In genomic region chr6:13795041-13795748, GRCh38 we compare ENCODE assay signal across 8 cellular contexts. TPM values are rescaled to one million over a fixed set of nuclear protein-coding genes. Genes with fewer than 3 reads are reported as not detected.
DNase-seq lines count a peak whose midpoint lies in the region; ATAC-seq, FAIRE-seq and TF ChIP-seq lines count a peak whose summit lies in the region.

No MANE protein-coding gene starts in this region.

- dilution Hi-C loops in endothelial cell of umbilical vein (cut with MboI; ENCODE audit: extremely low pct_ligation_motif_present, low sequenced_read_pairs): no loop called here

- no peak overlapping the region for H3K4me2 ChIP-seq in endothelial cell of umbilical vein (ENCODE audit: insufficient read depth, low read length)

- peak overlapping the region; percentile 38 for H3K27ac ChIP-seq in endothelial cell of umbilical vein (ENCODE audit: insufficient read depth, low read depth, low read length)

- ATAC-seq in mucosa of descending colon: peak; percentile 94

- no peak for TF ChIP-seq POLR2A in endothelial cell of umbilical vein (IDR thresholded peaks at IDR 0.05; ENCODE audit: low read depth, low read length)

- H3K4me1 ChIP-seq in endothelial cell of umbilical vein (ENCODE audit: control insufficient read depth, extremely low read depth, insufficient read depth, low read length) (peaks cover 10% of the 10 kb centered on the region), mucosa of descending colon (ENCODE audit: low read depth) (no peaks in the 10 kb centered on the region)

- POLR2A ChIA-PET in endothelial cell of umbilical vein (lab: Charles Lee): no interaction called here

- no peaks in the 10 kb centered on the region for H4K20me1 ChIP-seq in endothelial cell of umbilical vein (replicated peaks; ENCODE audit: control insufficient read depth, extremely low read depth, insufficient read depth, low read length)

- H3K36me3 ChIP-seq in endothelial cell of umbilical vein (ENCODE audit: control insufficient read depth in 2 of 2, extremely low read depth in 1 of 2, insufficient read depth in 2 of 2, low read length in 2 of 2) (peaks cover 0 to 3% of the 10 kb centered on the region in 2 experiments), mucosa of descending colon (ENCODE audit: low read depth) (peaks cover 7% of the 10 kb centered on the region)

- DNase-seq in COLO829 (ENCODE audit: low spot score) (peak; percentile 75), GM20000 (ENCODE audit: low spot score) (peak; percentile 78), HPDE6-E6E7 (ENCODE audit: extremely low spot score) (peak; percentile 60), NOMO-1 treated with DMSO at 0.1 percent for 48 hours (lab: John Stamatoyannopoulos, UW; ENCODE audit: unreplicated experiment) (peak; percentile 84), endothelial cell of umbilical vein (ENCODE audit: low read depth, low spot score) (peak; percentile 75), mucosa of descending colon (peak; percentile 67 to 92 (median 82))
- peak; percentile 67 to 70 for DNase-seq in activated CD8-positive, alpha-beta memory T cell treated with anti-CD3 and anti-CD28 coated beads for 4 hours (ENCODE audit: low read depth in 2 of 2)
- peak; percentile 67 to 86 for DNase-seq in stimulated activated CD8-positive, alpha-beta memory T cell treated with anti-CD3 and anti-CD28 coated beads, Interleukin-4, amount 100 ng/mL, for 4 hours (ENCODE audit: low read depth in 2 of 2, low spot score in 1 of 2)

- no peaks in the 10 kb centered on the region for H3K9me1 ChIP-seq in endothelial cell of umbilical vein (replicated peaks; ENCODE audit: control insufficient read depth, extremely low read depth, insufficient read depth, low read length)

- no peaks in the 10 kb centered on the region for H3K79me2 ChIP-seq in endothelial cell of umbilical vein (ENCODE audit: control insufficient read depth, insufficient read depth, low read length)

- no peaks in the 10 kb centered on the region for H3K9me3 ChIP-seq in endothelial cell of umbilical vein (replicated peaks; ENCODE audit: control insufficient read depth, insufficient read depth, low read length)
- no peaks in the 10 kb centered on the region for H3K9me3 ChIP-seq in mucosa of descending colon

- CTCF ChIA-PET in endothelial cell of umbilical vein (lab: Charles Lee): interaction anchor here (0.6 to 2.7 kb wide), 15 partner anchors 8 to 1056 kb away, joined by 3 to 22 read pairs (median 4); no protein-coding TSS in a partner anchor

- no peak overlapping the region for H2AFZ ChIP-seq in endothelial cell of umbilical vein (ENCODE audit: low read depth, low read length)

- BruUV-seq in endothelial cell of umbilical vein (replicated peaks; lab: Mats Ljungman, UMichigan): no TSS peak

- H3K9ac ChIP-seq in endothelial cell of umbilical vein (replicated peaks; ENCODE audit: extremely low read depth, insufficient read depth, low read length): no peak overlapping the region

- no peaks in the 10 kb centered on the region for H3K27me3 ChIP-seq in endothelial cell of umbilical vein (ENCODE audit: control insufficient read depth in 2 of 2, insufficient read depth in 2 of 2, low read length in 2 of 2)

- peak; percentile 83 for FAIRE-seq in endothelial cell of umbilical vein (lab: Jason Lieb, UNC)

- intact Hi-C loops in endothelial cell of umbilical vein (cut with micrococcal nuclease): loop anchor here (1.0 to 10.0 kb wide), 7 partner anchors 19 to 349 kb away; partner anchors contain the start of genes MCUR1 and SIRT5
- intact Hi-C loops in mucosa of descending colon (cut with DNase I, micrococcal nuclease): no loop called here

- peak; percentile 83 for TF ChIP-seq CTCF in GM20000 (IDR thresholded peaks at IDR 0.05; ENCODE audit: extremely low read depth, missing control alignments)
- TF ChIP-seq CTCF in endothelial cell of umbilical vein (IDR thresholded peaks at IDR 0.05; ENCODE audit: extremely low read depth in 1 of 2, insufficient read depth in 1 of 2, low read depth in 1 of 2, low read length in 2 of 2): peak; percentile 89 to 96
- TF ChIP-seq CTCF in mucosa of descending colon (IDR thresholded peaks at IDR 0.05): peak; percentile 79

- H3K4me3 ChIP-seq in endothelial cell of umbilical vein (replicated peaks in 1 of 3; ENCODE audit: insufficient read depth in 1 of 3, low read depth in 1 of 3, low read length in 3 of 3) (no peak overlapping the region), mucosa of descending colon (no peak overlapping the region)

TF ChIP-seq in endothelial cell of umbilical vein, 7 proteins besides CTCF, POLR2A, EP300 and RAD21:
- no peak for TF ChIP-seq EZH2 (IDR thresholded peaks at IDR 0.05; ENCODE audit: borderline replicate concordance, low read depth, low read length, severe bottlenecking)
- TF ChIP-seq MAX (IDR thresholded peaks at IDR 0.05; ENCODE audit: insufficient read depth, insufficient read length): no peak
- TF ChIP-seq JUN (IDR thresholded peaks at IDR 0.05; ENCODE audit: borderline replicate concordance, insufficient read depth, insufficient read length, low read depth): no peak
- no peak for TF ChIP-seq FOS (IDR thresholded peaks at IDR 0.05; ENCODE audit: borderline replicate concordance, insufficient read depth, low read length)

RNA-seq across cellular contexts. Expression of gene MCUR1, which starts 19.2 kb away (rescaled TPM):
- total RNA-seq in endothelial cell of umbilical vein (18.5 and 21.2 TPM in 2 replicates), mucosa of descending colon (10 to 100 TPM; 26.2 to 45.4 (median 33.6) TPM)
- polyA plus RNA-seq in endothelial cell of umbilical vein: 5.0 and 6.2 TPM in 2 replicates
- polyA plus RNA-seq in endothelial cell of umbilical vein (2011; cell fraction: cytosol; rRNA removed): 6.0 and 6.3 TPM in 2 replicates
- polyA plus RNA-seq in endothelial cell of umbilical vein (2011; cell fraction: nucleus; rRNA removed): 3.2 and 3.9 TPM in 2 replicates
- polyA plus RNA-seq in endothelial cell of umbilical vein (2012): 8.4 and 8.7 TPM in 2 replicates
- polyA minus RNA-seq in endothelial cell of umbilical vein: 5.0 and 8.0 TPM in 2 replicates
- polyA minus RNA-seq in endothelial cell of umbilical vein (2011; cell fraction: cytosol; rRNA and poly(A)+ RNA removed): 12.0 TPM
- 4.2 and 6.0 TPM in 2 replicates for polyA minus RNA-seq in endothelial cell of umbilical vein (2011; cell fraction: nucleus; rRNA and poly(A)+ RNA removed)
